16 cellular contexts compared by ENCODE assay signal in genomic region chr15:99474981-99475753, GRCh38.
A peak's percentile ranks its signal among the peaks of the same experiment; 100 is the strongest.
DNase-seq lines count a peak whose midpoint lies in the region; ATAC-seq, FAIRE-seq and TF ChIP-seq lines count a peak whose summit lies in the region.
"Had no signal": no experiment of that assay in that cellular context is flagged by ENCODE, and none has a peak within 500 bp of the region (broad histone marks: within the 10 kb centered on the region; RNA-seq: fewer than 3 reads in every experiment).

No MANE protein-coding gene starts in this region.

- H3K23ac ChIP-seq in mesenchymal stem cell (ENCODE audit: low read length in 2 of 2), result no peak overlapping the region

- H2BK120ac ChIP-seq in mesenchymal stem cell (ENCODE audit: low read depth, low read length), result peak overlapping the region; percentile 42

- peak overlapping the region; percentile 4 for H2AK5ac ChIP-seq in mesenchymal stem cell (ENCODE audit: low read length, severe bottlenecking)

- peak overlapping the region; percentile 46 to 63 for H3K4ac ChIP-seq in mesenchymal stem cell (ENCODE audit: low read depth in 1 of 2, low read length in 2 of 2)

- peaks cover 26% of the 10 kb centered on the region for H3K4me1 ChIP-seq in SJCRH30
- H3K4me1 ChIP-seq in fibroblast of lung (ENCODE audit: control insufficient read depth, extremely low read depth, insufficient read depth, low read length), result peaks cover 24% of the 10 kb centered on the region
- peaks cover 10% of the 10 kb centered on the region for H3K4me1 ChIP-seq in mesenchymal stem cell (ENCODE audit: control insufficient read depth, insufficient read depth, low read depth, low read length)
- H3K4me1 ChIP-seq in spleen, result peaks cover 37 to 75% (median 51%) of the 10 kb centered on the region in 6 donors

- H3K79me1 ChIP-seq in mesenchymal stem cell (replicated peaks; ENCODE audit: low read length, poor library complexity, severe bottlenecking), result no peaks in the 10 kb centered on the region

- H3K4me2 ChIP-seq in fibroblast of lung (ENCODE audit: extremely low read depth, insufficient read depth, low read length), result no peak overlapping the region
- H3K4me2 ChIP-seq in mesenchymal stem cell (ENCODE audit: low read length, poor library complexity, severe bottlenecking), result no peak overlapping the region
- H3K4me2 ChIP-seq: KMS-11 had no signal

- intact Hi-C loops in spleen (cut with DNase I; ENCODE audit: low total_unique reads), result no loop called here

- H3K4me3 ChIP-seq in SJCRH30 (peak overlapping the region; percentile 26), fibroblast of lung (replicated peaks in 1 of 4; ENCODE audit: control extremely low read depth in 1 of 4, insufficient read depth in 1 of 4, low read depth in 3 of 4, low read length in 4 of 4) (no peak overlapping the region), mesenchymal stem cell (ENCODE audit: insufficient read depth in 1 of 2, low read depth in 1 of 2, low read length in 2 of 2) (no peak overlapping the region), spleen (no peak overlapping the region)
- H3K4me3 ChIP-seq: Peyer's patch had no signal

- no peaks in the 10 kb centered on the region for H4K20me1 ChIP-seq in fibroblast of lung (ENCODE audit: control insufficient read depth, extremely low read depth, insufficient read depth, low read length)

- H3K9me3 ChIP-seq in SJCRH30 (replicated peaks) (no peaks in the 10 kb centered on the region), fibroblast of lung (ENCODE audit: control insufficient read depth, insufficient read depth, low read depth, low read length) (no peaks in the 10 kb centered on the region), mesenchymal stem cell (ENCODE audit: control insufficient read depth, low read length) (no peaks in the 10 kb centered on the region), spleen (no peaks in the 10 kb centered on the region)
- H3K9me3 ChIP-seq: Peyer's patch had no signal

- WGBS in mesenchymal stem cell, result 76% methylated on average over 22 of the region's 22 CpGs
- WGBS in spleen, 5 donors, result 80 to 88% (median 85%) methylated on average over 22 of the region's 22 CpGs

- no peak for TF ChIP-seq POLR2A in spleen (IDR thresholded peaks at IDR 0.05)

- TF ChIP-seq CTCF in fibroblast of lung (conservative IDR thresholded peaks at IDR 0.05 in 1 of 2, IDR thresholded peaks at IDR 0.05 in 1 of 2; ENCODE audit: low read depth in 1 of 2, low read length in 2 of 2) (no peak), spleen (IDR thresholded peaks at IDR 0.05 in 8 of 11, conservative IDR thresholded peaks at IDR 0.05 in 3 of 11) (no peak)

- H2AFZ ChIP-seq in fibroblast of lung (ENCODE audit: low read length) (no peak overlapping the region), mesenchymal stem cell (ENCODE audit: low read depth, low read length) (no peak overlapping the region)

- H4K91ac ChIP-seq in mesenchymal stem cell (ENCODE audit: low read length), result peak overlapping the region; percentile 52

- peak overlapping the region; percentile 70 to 87 for H2BK12ac ChIP-seq in mesenchymal stem cell (ENCODE audit: low read length in 2 of 2)

- ATAC-seq in GM19452 (IDR thresholded peaks at IDR 0.05; ENCODE audit: unreplicated experiment), result no peak

- no peaks in the 10 kb centered on the region for H3K79me2 ChIP-seq in fibroblast of lung (ENCODE audit: control insufficient read depth, insufficient read depth, low read length)

- H3K27me3 ChIP-seq in SJCRH30 (no peaks in the 10 kb centered on the region), fibroblast of lung (ENCODE audit: control insufficient read depth, insufficient read depth, low read length) (no peaks in the 10 kb centered on the region), mesenchymal stem cell (ENCODE audit: control insufficient read depth in 1 of 2, insufficient read depth in 1 of 2, low read length in 2 of 2) (no peaks in the 10 kb centered on the region), spleen (replicated peaks in 1 of 7) (no peaks in the 10 kb centered on the region)
- H3K27me3 ChIP-seq: Peyer's patch had no signal

- peak overlapping the region in 1 of 2 experiments; percentile 82 for H3K14ac ChIP-seq in mesenchymal stem cell (ENCODE audit: low read length in 2 of 2)

- peak overlapping the region; percentile 82 for H2BK15ac ChIP-seq in mesenchymal stem cell (ENCODE audit: low read depth, poor library complexity, severe bottlenecking)

- FAIRE-seq in frontal cortex (lab: Jason Lieb, UNC), result no peak

- no peak overlapping the region for H2BK5ac ChIP-seq in mesenchymal stem cell (ENCODE audit: low read depth, low read length, poor library complexity, severe bottlenecking)

- DNase-seq in SJCRH30 (peak; percentile 87 to 90), fibroblast of lung (ENCODE audit: low read depth in 2 of 2) (peak in 1 of 2 donors; percentile 88), mesenchymal stem cell (peak; percentile 34), spleen (no peak), frontal cortex (ENCODE audit: low spot score in 2 of 2) (no peak), NCI-H774 (lab: John Stamatoyannopoulos, UW) (no peak), NCI-H2107 (lab: John Stamatoyannopoulos, UW) (no peak)
- DNase-seq: DMS153; effector CD8-positive, alpha-beta T cell; H9; NCI-H1436; NCI-H526; trophoblast cell had no signal

- H3K18ac ChIP-seq in mesenchymal stem cell (ENCODE audit: low read depth in 1 of 2, low read length in 2 of 2), result peak overlapping the region; percentile 52 to 78

- H3K27ac ChIP-seq in SJCRH30, result peak overlapping the region; percentile 43
- H3K27ac ChIP-seq in fibroblast of lung (ENCODE audit: insufficient read depth, low read length), result peak overlapping the region; percentile 83
- no peak overlapping the region for H3K27ac ChIP-seq in mesenchymal stem cell (ENCODE audit: low read length, poor library complexity, severe bottlenecking)
- peak overlapping the region in 5 of 8 donors; percentile 7 to 61 (median 43) for H3K27ac ChIP-seq in spleen
- H3K27ac ChIP-seq: KMS-11 had no signal

- H3K9ac ChIP-seq in fibroblast of lung (ENCODE audit: insufficient read depth, low read length), result no peak overlapping the region
- H3K9ac ChIP-seq in mesenchymal stem cell (ENCODE audit: low read length), result no peak overlapping the region
- H3K9ac ChIP-seq: KMS-11 had no signal

- peak overlapping the region; percentile 69 for H4K8ac ChIP-seq in mesenchymal stem cell (ENCODE audit: low read length)

- no peaks in the 10 kb centered on the region for H3K36me3 ChIP-seq in SJCRH30
- no peaks in the 10 kb centered on the region for H3K36me3 ChIP-seq in fibroblast of lung (ENCODE audit: control insufficient read depth, insufficient read depth, low read length)
- H3K36me3 ChIP-seq in mesenchymal stem cell (ENCODE audit: control insufficient read depth in 1 of 2, insufficient read depth in 2 of 2, low read depth in 1 of 2, low read length in 2 of 2), result no peaks in the 10 kb centered on the region
- H3K36me3 ChIP-seq in spleen, result no peaks in the 10 kb centered on the region
- H3K36me3 ChIP-seq: Peyer's patch had no signal

Comparison
In these comparisons a context has a peak if more than half of its experiments do, and no peak if none do; other contexts are left out.
1. DNase-seq: peak in SJCRH30 (2 of 2) and mesenchymal stem cell (single experiment); none in spleen (single experiment), frontal cortex (0 of 2), NCI-H774 (single experiment) and NCI-H2107 (single experiment).